Comparison of ENCODE assay signal across 1 cellular context in genomic region chr6:157811476-157812173, GRCh38.
A peak's percentile ranks its signal among the peaks of the same experiment; 100 is the strongest.
TF ChIP-seq lines count a peak whose summit lies in the region.

No MANE protein-coding gene starts in this region.

TF ChIP-seq in K562, 482 proteins besides CTCF, POLR2A, EP300 and RAD21 (continued from another document and continues in another):
- TF ChIP-seq ZNF592 (IDR thresholded peaks at IDR 0.05) (peak; percentile 69; the same call in 1 of the 2 replicates), NR2C2 (CRISPR knock-in tag; IDR thresholded peaks at IDR 0.05) (no peak), NR2C2 (tag; IDR thresholded peaks at IDR 0.05) (peak; percentile 89), ZNF644 (tag; IDR thresholded peaks at IDR 0.05; ENCODE audit: low read depth) (peak; percentile 63; the same call in 1 of the 2 replicates), IRF1 (CRISPR knock-in tag; IDR thresholded peaks at IDR 0.05; ENCODE audit: borderline replicate concordance) (no peak), ATF3 (IDR thresholded peaks at IDR 0.05) (peak; percentile 64; the same call in 1 of the 2 replicates), ATF3 (CRISPR knock-in tag; conservative IDR thresholded peaks at IDR 0.05) (no peak; the same call in 1 of the 2 replicates), RAD51 (IDR thresholded peaks at IDR 0.05; ENCODE audit: borderline replicate concordance, low read depth) (peak; percentile 89), LARP7 (IDR thresholded peaks at IDR 0.05) (no peak), POLR2AphosphoS5 (IDR thresholded peaks at IDR 0.05; ENCODE audit: control insufficient read depth, insufficient read depth, low read depth, low read length) (peak; percentile 52; the same call in 1 of the 2 replicates), ZNF324 (CRISPR knock-in tag; IDR thresholded peaks at IDR 0.05) (no peak), CC2D1A (IDR thresholded peaks at IDR 0.05) (peak; percentile 77), KLF6 (CRISPR knock-in tag; IDR thresholded peaks at IDR 0.05; ENCODE audit: borderline replicate concordance) (no peak), ZNF76 (CRISPR knock-in tag; IDR thresholded peaks at IDR 0.05; ENCODE audit: borderline replicate concordance) (no peak), ZNF263 (CRISPR knock-in tag; IDR thresholded peaks at IDR 0.05; ENCODE audit: borderline replicate concordance) (no peak), NEUROD1 (IDR thresholded peaks at IDR 0.05; ENCODE audit: borderline replicate concordance, low read depth, low read length, partially characterized antibody) (peak; percentile 28), CBFA2T2 (conservative IDR thresholded peaks at IDR 0.05) (peak; percentile 94), GABPB2 (CRISPR knock-in tag; conservative IDR thresholded peaks at IDR 0.05) (no peak), ZNF318 (IDR thresholded peaks at IDR 0.05; ENCODE audit: borderline replicate concordance in 1 of 2, low read depth in 1 of 2) (peak in 1 of 2 experiments; percentile 85; a peak in 1 of 4 replicates), MNT (conservative IDR thresholded peaks at IDR 0.05) (peak in 1 of 2 experiments; percentile 56; a peak in 1 of 4 replicates), SMARCA4 (IDR thresholded peaks at IDR 0.05) (peak; percentile 99), FOXM1 (IDR thresholded peaks at IDR 0.05; ENCODE audit: low read depth) (peak; percentile 90), FOXM1 (CRISPR knock-in tag; IDR thresholded peaks at IDR 0.05; ENCODE audit: low read depth) (no peak), TCF3 (CRISPR knock-in tag; IDR thresholded peaks at IDR 0.05) (peak; percentile 95), NR4A1 (CRISPR knock-in tag; IDR thresholded peaks at IDR 0.05) (no peak), NR4A1 (tag; IDR thresholded peaks at IDR 0.05) (peak; percentile 42; the same call in 1 of the 2 replicates), NFE2 (IDR thresholded peaks at IDR 0.05; ENCODE audit: low read depth) (no peak; the same call in 1 of the 2 replicates), ZMIZ1 (IDR thresholded peaks at IDR 0.05; ENCODE audit: low read depth in 2 of 2, low read length in 2 of 2) (peak in 1 of 2 experiments; percentile 82; a peak in 2 of 4 replicates), NR1H2 (CRISPR knock-in tag; IDR thresholded peaks at IDR 0.05) (no peak), L3MBTL2 (IDR thresholded peaks at IDR 0.05) (peak; percentile 76; the same call in 1 of the 2 replicates), SRF (CRISPR knock-in tag; IDR thresholded peaks at IDR 0.05) (0 out of 4 replicates have a peak, but pooled peaks of 1 of the 2 experiments have one; percentile 38), SMARCC2 (IDR thresholded peaks at IDR 0.05; ENCODE audit: low read depth) (peak; percentile 97), EP400 (IDR thresholded peaks at IDR 0.05) (0 out of 2 replicates have a peak, but pooled peaks have one; percentile 38), FOXK2 (conservative IDR thresholded peaks at IDR 0.05 in 1 of 2, IDR thresholded peaks at IDR 0.05 in 1 of 2; ENCODE audit: low read depth in 2 of 2) (peak in 1 of 2 experiments; percentile 41; a peak in 1 of 4 replicates), BCLAF1 (IDR thresholded peaks at IDR 0.05; ENCODE audit: borderline replicate concordance in 1 of 2, control insufficient read depth in 1 of 2, low read depth in 2 of 2, low read length in 1 of 2) (no peak), MEIS2 (IDR thresholded peaks at IDR 0.05; ENCODE audit: partially characterized antibody) (peak; percentile 90), ZC3H11A (IDR thresholded peaks at IDR 0.05; ENCODE audit: low read depth, low read length) (no peak)
